ENCODE assay signal across 14 cellular contexts in the genomic region with DNA sequence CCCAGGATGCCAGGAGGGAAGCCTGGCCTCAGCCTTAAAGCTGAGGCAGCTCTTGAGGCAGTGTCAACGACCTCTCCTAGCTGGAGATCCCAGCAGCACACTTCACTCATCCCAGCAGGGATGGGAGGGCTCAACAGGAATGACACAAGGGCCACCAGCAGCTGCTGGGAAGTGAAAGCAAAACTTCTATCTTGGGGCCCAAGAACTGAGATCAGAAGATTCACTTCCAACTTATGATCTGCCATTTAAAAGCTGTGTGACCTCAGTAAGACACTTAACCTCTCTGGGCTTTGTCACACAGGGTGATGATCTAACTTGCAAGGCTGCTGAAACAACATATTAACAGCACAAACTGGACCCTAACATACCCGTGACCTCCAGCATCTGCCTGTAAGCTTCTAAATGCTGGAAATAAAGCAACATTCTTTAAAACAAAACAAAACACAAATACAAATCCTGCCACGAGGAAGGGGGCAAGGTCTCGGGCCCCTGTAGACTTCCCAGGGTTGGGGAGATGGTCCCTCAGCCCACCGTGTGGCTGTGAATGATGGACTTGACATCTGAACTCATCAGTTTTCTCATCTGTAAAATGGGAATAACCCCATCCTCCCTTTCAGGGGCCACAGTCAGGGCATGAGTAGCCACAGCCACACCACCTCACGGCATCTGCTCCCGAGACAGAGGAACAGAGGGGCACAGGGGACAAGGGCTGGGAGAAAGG. TPM values are rescaled to one million over a fixed set of nuclear protein-coding genes. Genes with fewer than 3 reads are reported as not detected.
A peak's percentile ranks its signal among the peaks of the same experiment; 100 is the strongest.
DNase-seq lines count a peak whose midpoint lies in the region; ATAC-seq, FAIRE-seq and TF ChIP-seq lines count a peak whose summit lies in the region.
"Had no signal": no experiment of that assay in that cellular context is flagged by ENCODE, and none has a peak within 500 bp of the region (broad histone marks: within the 10 kb centered on the region; RNA-seq: fewer than 3 reads in every experiment).

No MANE protein-coding gene starts in this region.

- intact Hi-C loops in psoas muscle (cut with DNase I), result no loop called here

- H3K27ac Mint-ChIP-seq in T-helper 1 cell treated with Interleukin-12 subunit alpha and Interleukin-12 subunit beta and Interleukin-4 antibody, amounts not matched to agents 30 μg/mL and 1 μg/mL, for 36 hours, result peak overlapping the region; percentile 57
- H3K27ac Mint-ChIP-seq in chondrocyte (ENCODE audit: unreplicated experiment), result peak overlapping the region; percentile 8
- H3K27ac Mint-ChIP-seq: activated B cell treated with CpG ODN at 0.5 μM for 24 hours had no signal

- no peaks in the 10 kb centered on the region for H3K9me3 Mint-ChIP-seq in T-helper 1 cell treated with Interleukin-12 subunit alpha and Interleukin-12 subunit beta and Interleukin-4 antibody, amounts not matched to agents 30 μg/mL and 1 μg/mL, for 36 hours
- no peaks in the 10 kb centered on the region for H3K9me3 Mint-ChIP-seq in chondrocyte (ENCODE audit: low read depth)
- H3K9me3 Mint-ChIP-seq: activated B cell treated with CpG ODN at 0.5 μM for 24 hours had no signal

- ATAC-seq in psoas muscle, result no peak

- H3K36me3 ChIP-seq in KMS-11 (ENCODE audit: insufficient read depth), result no peaks in the 10 kb centered on the region
- no peaks in the 10 kb centered on the region for H3K36me3 ChIP-seq in psoas muscle (ENCODE audit: insufficient read depth in 1 of 2, low read depth in 1 of 2)
- no peaks in the 10 kb centered on the region for H3K36me3 ChIP-seq in small intestine (ENCODE audit: control insufficient read depth in 2 of 2, insufficient read depth in 2 of 2, low read length in 2 of 2)

- peaks cover 57% of the 10 kb centered on the region for H3K4me1 Mint-ChIP-seq in T-helper 1 cell treated with Interleukin-12 subunit alpha and Interleukin-12 subunit beta and Interleukin-4 antibody, amounts not matched to agents 30 μg/mL and 1 μg/mL, for 36 hours (ENCODE audit: low read depth)
- peaks cover 56% of the 10 kb centered on the region for H3K4me1 Mint-ChIP-seq in chondrocyte (ENCODE audit: low read depth)

- H4K20me1 ChIP-seq in KMS-11 (ENCODE audit: insufficient read depth), result peaks cover 82% of the 10 kb centered on the region

- H3K27ac ChIP-seq in KMS-11 (no peak overlapping the region), psoas muscle (peak overlapping the region; percentile 84), small intestine (ENCODE audit: low read depth in 1 of 2, low read length in 1 of 2) (peak overlapping the region in 1 of 2 donors; percentile 78)

- 82 to 86% (median 85%) methylated on average over 7 of the region's 7 CpGs for WGBS in psoas muscle, 3 donors
- WGBS in small intestine, 3 donors, result 73 to 87% (median 79%) methylated on average over 7 of the region's 7 CpGs

- H3K9ac ChIP-seq in KMS-11, result no peak overlapping the region

- TF ChIP-seq CTCF in KMS-11 (conservative IDR thresholded peaks at IDR 0.05; ENCODE audit: low read depth, low read length), result no peak
- TF ChIP-seq CTCF in chondrocyte (IDR thresholded peaks at IDR 0.05), result no peak
- TF ChIP-seq CTCF in psoas muscle (IDR thresholded peaks at IDR 0.05), result no peak

- H3K4me3 Mint-ChIP-seq in T-helper 1 cell treated with Interleukin-12 subunit alpha and Interleukin-12 subunit beta and Interleukin-4 antibody, amounts not matched to agents 30 μg/mL and 1 μg/mL, for 36 hours, result no peak overlapping the region
- no peak overlapping the region for H3K4me3 Mint-ChIP-seq in chondrocyte (ENCODE audit: unreplicated experiment)
- H3K4me3 Mint-ChIP-seq: activated B cell treated with CpG ODN at 0.5 μM for 24 hours had no signal

- H3K27me3 ChIP-seq in KMS-11 (ENCODE audit: insufficient read depth, low read depth) (no peaks in the 10 kb centered on the region), psoas muscle (ENCODE audit: insufficient read depth in 3 of 3, low read length in 2 of 3) (no peaks in the 10 kb centered on the region), small intestine (ENCODE audit: control insufficient read depth in 2 of 2, insufficient read depth in 2 of 2, low read length in 2 of 2) (no peaks in the 10 kb centered on the region)

- H3K4me3 ChIP-seq in KMS-11 (IDR thresholded peaks at IDR 0.05; ENCODE audit: insufficient read depth, low read depth, low read length) (no peak overlapping the region), psoas muscle (no peak overlapping the region), small intestine (ENCODE audit: low read depth in 1 of 2, low read length in 2 of 2) (no peak overlapping the region)

- H3K79me2 ChIP-seq in KMS-11 (ENCODE audit: insufficient read depth, low read depth), result peaks cover 100% of the 10 kb centered on the region

- H3K9me3 ChIP-seq in psoas muscle (no peaks in the 10 kb centered on the region), small intestine (ENCODE audit: control insufficient read depth, low read depth) (no peaks in the 10 kb centered on the region)

- FAIRE-seq in small intestine (lab: Jason Lieb, UNC), result no peak

- DNase-seq in T-helper 1 cell (no peak), chondrocyte (ENCODE audit: low spot score) (no peak), psoas muscle (no peak), D341Med (ENCODE audit: low spot score) (no peak), small intestine (no peak), GM03348 (ENCODE audit: low spot score) (no peak)
- DNase-seq: activated B cell treated with CpG ODN at 0.5 μM for 24 hours; activated gamma-delta T cell treated with Interleukin-2 at 50 U/mL for 16 hours; dermis blood vessel endothelial cell; EL; NCI-H446 treated with DMSO at 0.1 percent for 48 hours; stimulated activated CD4-positive, alpha-beta T cell treated with anti-CD3 and anti-CD28 coated beads, Interleukin-4, amount 100 ng/mL, for 24 hours had no signal

- H3K27me3 Mint-ChIP-seq in T-helper 1 cell treated with Interleukin-12 subunit alpha and Interleukin-12 subunit beta and Interleukin-4 antibody, amounts not matched to agents 30 μg/mL and 1 μg/mL, for 36 hours (ENCODE audit: low read depth), result no peaks in the 10 kb centered on the region
- no peaks in the 10 kb centered on the region for H3K27me3 Mint-ChIP-seq in chondrocyte (ENCODE audit: low read depth)
- H3K27me3 Mint-ChIP-seq: activated B cell treated with CpG ODN at 0.5 μM for 24 hours had no signal

- H3K4me2 ChIP-seq in KMS-11, result peak overlapping the region; percentile 27; the same call in 1 of the 2 replicates

- H2AFZ ChIP-seq in KMS-11 (ENCODE audit: low read depth), result no peak overlapping the region

- peaks cover 2% of the 10 kb centered on the region for H3K36me3 Mint-ChIP-seq in T-helper 1 cell treated with Interleukin-12 subunit alpha and Interleukin-12 subunit beta and Interleukin-4 antibody, amounts not matched to agents 30 μg/mL and 1 μg/mL, for 36 hours (ENCODE audit: low read depth)
- no peaks in the 10 kb centered on the region for H3K36me3 Mint-ChIP-seq in chondrocyte (ENCODE audit: low read depth)

- H3K4me1 ChIP-seq in KMS-11 (ENCODE audit: low read depth, poor library complexity, severe bottlenecking), result peaks cover 49% of the 10 kb centered on the region
- H3K4me1 ChIP-seq in psoas muscle, result peaks cover 100% of the 10 kb centered on the region
- H3K4me1 ChIP-seq in small intestine (ENCODE audit: control insufficient read depth in 2 of 2, insufficient read depth in 1 of 2, low read depth in 1 of 2, low read length in 1 of 2), result peaks cover 12 to 32% of the 10 kb centered on the region in 2 donors

RNA-seq across cellular contexts. Expression of a gene that starts 22.7 kb away (rescaled TPM):
- total RNA-seq in chondrocyte (12.4 to 14.0 TPM (median 13.0 TPM) in 3 replicates), psoas muscle (10 to 100 TPM; 17.5 to 40.2 (median 24.9) TPM)
- polyA plus RNA-seq in psoas muscle (10 to 100 TPM in 1 of 3 donors, 1 to 10 TPM in 2; 7.5 to 12.3 (median 9.2) TPM), small intestine (10 to 100 TPM in 1 of 3 donors, 1 to 10 TPM in 2; 8.6 to 11.4 (median 9.5) TPM)

RNA-seq across cellular contexts. Expression of a gene that starts 44.2 kb away (rescaled TPM):
- total RNA-seq in chondrocyte (168 to 192 TPM (median 190 TPM) in 3 replicates), psoas muscle (100 to 1,000 TPM in 2 of 4 donors, 10 to 100 TPM in 2; 94.4 to 137 (median 113) TPM)
- polyA plus RNA-seq in psoas muscle (100 to 1,000 TPM in 2 of 3 donors, 10 to 100 TPM in 1; 92.8 to 143 (median 138) TPM), small intestine (100 to 1,000 TPM; 175 to 189 (median 185) TPM)

RNA-seq across cellular contexts. Expression of a gene that starts 58.5 kb away (rescaled TPM):
- total RNA-seq in chondrocyte (63.4 to 69.8 TPM (median 65.4 TPM) in 3 replicates), psoas muscle (10 to 100 TPM; 38.9 to 76.5 (median 50.8) TPM)
- polyA plus RNA-seq in psoas muscle (100 to 1,000 TPM in 2 of 3 donors, 10 to 100 TPM in 1; 84.6 to 144 (median 122) TPM), small intestine (10 to 100 TPM; 72.3 to 81.3 (median 78.1) TPM)
